Comparison of ENCODE assay signal across 1 cellular context in genomic region chr14:104722938-104723650, GRCh38.
TF ChIP-seq lines count a peak whose summit lies in the region.

No MANE protein-coding gene starts in this region.

TF ChIP-seq in HepG2, 621 proteins besides CTCF, POLR2A, EP300 and RAD21 (continued from another document and continues in another):
- TF ChIP-seq KLF15 (CRISPR knock-in tag; IDR thresholded peaks at IDR 0.05; ENCODE audit: borderline replicate concordance) (no peak), NFKB2 (CRISPR knock-in tag; IDR thresholded peaks at IDR 0.05; ENCODE audit: borderline replicate concordance) (no peak), ZNF431 (CRISPR knock-in tag; IDR thresholded peaks at IDR 0.05; ENCODE audit: borderline replicate concordance, low read depth) (no peak), KDM5B (CRISPR knock-in tag; IDR thresholded peaks at IDR 0.05; ENCODE audit: borderline replicate concordance) (no peak), ZNF207 (IDR thresholded peaks at IDR 0.05; ENCODE audit: borderline replicate concordance) (no peak), ZKSCAN1 (IDR thresholded peaks at IDR 0.05; ENCODE audit: low read length) (no peak), ZNF335 (CRISPR knock-in tag; IDR thresholded peaks at IDR 0.05) (no peak), MXD3 (CRISPR knock-in tag; IDR thresholded peaks at IDR 0.05) (no peak), ZNF589 (CRISPR knock-in tag; conservative IDR thresholded peaks at IDR 0.05) (no peak), MAZ (IDR thresholded peaks at IDR 0.05; ENCODE audit: borderline replicate concordance, low read depth, low read length) (no peak), MAZ (CRISPR knock-in tag; IDR thresholded peaks at IDR 0.05; ENCODE audit: low read depth) (no peak), ARID5B (CRISPR knock-in tag; IDR thresholded peaks at IDR 0.05) (no peak), FOXO1 (CRISPR knock-in tag; IDR thresholded peaks at IDR 0.05) (no peak), ZNF296 (CRISPR knock-in tag; conservative IDR thresholded peaks at IDR 0.05) (0 out of 2 replicates have a peak, but pooled peaks have one; percentile 14), PTBP1 (IDR thresholded peaks at IDR 0.05; ENCODE audit: low read depth, low read length, poor library complexity, severe bottlenecking) (no peak), ZNF276 (CRISPR knock-in tag; IDR thresholded peaks at IDR 0.05; ENCODE audit: low read depth) (0 out of 2 replicates have a peak, but pooled peaks have one; percentile 60), ZNF446 (CRISPR knock-in tag; IDR thresholded peaks at IDR 0.05) (0 out of 2 replicates have a peak, but pooled peaks have one; percentile 32), ZNF879 (CRISPR knock-in tag; IDR thresholded peaks at IDR 0.05) (no peak), RBM22 (optimal IDR thresholded peaks at IDR 0.05; ENCODE audit: low read length) (no peak), SALL1 (CRISPR knock-in tag; IDR thresholded peaks at IDR 0.05) (no peak; the same call in 1 of the 2 replicates), HIC2 (CRISPR knock-in tag; IDR thresholded peaks at IDR 0.05; ENCODE audit: low read depth) (no peak), ZFAT (CRISPR knock-in tag; conservative IDR thresholded peaks at IDR 0.05) (no peak), ZNF609 (CRISPR knock-in tag; IDR thresholded peaks at IDR 0.05; ENCODE audit: borderline replicate concordance) (no peak), GMEB1 (CRISPR knock-in tag; IDR thresholded peaks at IDR 0.05; ENCODE audit: borderline replicate concordance) (0 out of 2 replicates have a peak, but pooled peaks have one; percentile 5), THRA (CRISPR knock-in tag; IDR thresholded peaks at IDR 0.05; ENCODE audit: borderline replicate concordance) (no peak), CBX1 (IDR thresholded peaks at IDR 0.05; ENCODE audit: low read depth) (no peak), ISL2 (CRISPR knock-in tag; IDR thresholded peaks at IDR 0.05) (no peak), ETV6 (CRISPR knock-in tag; conservative IDR thresholded peaks at IDR 0.05) (no peak), PAWR (CRISPR knock-in tag; IDR thresholded peaks at IDR 0.05; ENCODE audit: borderline replicate concordance) (no peak), ZNF224 (CRISPR knock-in tag; IDR thresholded peaks at IDR 0.05) (no peak), HNF1A (IDR thresholded peaks at IDR 0.05; ENCODE audit: low read depth) (no peak), HNF1A (CRISPR knock-in tag; IDR thresholded peaks at IDR 0.05; ENCODE audit: borderline replicate concordance) (0 out of 2 replicates have a peak, but pooled peaks have one; percentile 52), ZNF841 (CRISPR knock-in tag; IDR thresholded peaks at IDR 0.05; ENCODE audit: borderline replicate concordance) (no peak), MXD1 (CRISPR knock-in tag; IDR thresholded peaks at IDR 0.05) (0 out of 2 replicates have a peak, but pooled peaks have one; percentile 58), NR3C1 (CRISPR knock-in tag; IDR thresholded peaks at IDR 0.05) (no peak)
